In the genomic region with DNA sequence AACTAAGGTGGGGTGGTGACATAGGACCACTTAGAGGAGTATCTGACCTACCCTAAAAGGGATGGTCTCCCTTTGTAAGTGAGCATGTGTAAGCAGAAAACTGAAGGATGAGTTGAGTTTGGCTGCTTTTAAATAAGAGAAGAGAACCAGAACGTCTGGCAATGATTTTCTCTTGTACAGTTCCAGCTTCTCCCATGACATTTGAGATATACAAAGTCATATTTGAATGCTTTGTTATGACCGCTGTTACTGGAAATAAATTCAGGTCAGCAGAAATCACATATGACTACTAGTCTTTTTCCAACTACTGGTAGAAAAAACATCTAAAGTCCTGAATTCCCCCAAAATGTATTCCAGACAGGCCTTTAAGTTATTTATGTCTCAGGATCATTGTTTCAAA, we compare ENCODE assay signal across 24 cellular contexts.
"Had no signal": no experiment of that assay in that cellular context is flagged by ENCODE, and none has a peak within 500 bp of the region (broad histone marks: within the 10 kb centered on the region; RNA-seq: fewer than 3 reads in every experiment).

No MANE protein-coding gene starts in this region.

- H3K4me3 ChIP-seq: pancreas, prostate gland, right lobe of liver, skin epidermis, smooth muscle cell, thoracic aorta, thyroid gland, tibial nerve, upper lobe of right lung, uterus had no signal

- H3K27ac ChIP-seq: neutrophil, pancreas, prostate gland, right lobe of liver, skin epidermis, thoracic aorta, thyroid gland, tibial nerve, upper lobe of right lung, uterus had no signal

- H3K27me3 ChIP-seq: neutrophil, pancreas, right lobe of liver, thyroid gland, tibial nerve, upper lobe of right lung, uterus had no signal

- ATAC-seq: naive thymus-derived CD8-positive, alpha-beta T cell; natural killer cell treated with Interleukin-12 subunit alpha and Interleukin-12 subunit beta and Interleukin-15 and Interleukin-18, amount 100 ng/mL, for 72 hours; pancreas; right cardiac atrium; right lobe of liver; stimulated activated effector memory CD8-positive, alpha-beta T cell treated with anti-CD3 and anti-CD28 coated beads, Interleukin-12 subunit alpha, Interleukin-12 subunit beta, amount 100 ng/mL, for 72 hours; stimulated activated naive B cell treated with anti-CD40 and anti-IgM and Interleukin-4, amounts not matched to agents 10 μg/mL and 1 μg/mL and 100 μg/mL, for 72 hours; upper lobe of right lung had no signal

- H3K9me3 ChIP-seq: pancreas, prostate gland, thyroid gland had no signal

- H3K36me3 ChIP-seq: neutrophil, pancreas, prostate gland, right lobe of liver, thoracic aorta, thyroid gland, tibial nerve, upper lobe of right lung, uterus had no signal

- H3K4me1 ChIP-seq: pancreas, prostate gland, right lobe of liver, thyroid gland, tibial nerve, upper lobe of right lung, uterus had no signal

- DNase-seq: naive B cell; naive thymus-derived CD8-positive, alpha-beta T cell; nephron progenitor cell; nucleus accumbens; pancreas; right cardiac atrium; right lobe of liver; stimulated activated CD4-positive, alpha-beta T cell treated with anti-CD3 and anti-CD28 coated beads, Interleukin-15, amount 100 ng/mL, for 24 hours; stimulated activated CD4-positive, alpha-beta T cell treated with anti-CD3 and anti-CD28 coated beads, Interleukin-2, amount 100 ng/mL, for 24 hours; stimulated activated CD4-positive, alpha-beta T cell treated with anti-CD3 and anti-CD28 coated beads, Interleukin-2, amount 100 ng/mL, for 48 hours; stimulated activated CD4-positive, alpha-beta T cell treated with anti-CD3 and anti-CD28 coated beads, Interleukin-4, amount 100 ng/mL, for 24 hours; stimulated activated naive B cell treated with anti-CD40 and anti-IgM and Interleukin-4, amounts not matched to agents 10 μg/mL and 1 μg/mL and 100 μg/mL, for 72 hours; stimulated activated naive CD4-positive, alpha-beta T cell treated with Interleukin-2 at 50 U/mL for 16 hours; thyroid gland; upper lobe of right lung; uterus had no signal
